Comparison of ENCODE assay signal across 1 cellular context in the genomic region with DNA sequence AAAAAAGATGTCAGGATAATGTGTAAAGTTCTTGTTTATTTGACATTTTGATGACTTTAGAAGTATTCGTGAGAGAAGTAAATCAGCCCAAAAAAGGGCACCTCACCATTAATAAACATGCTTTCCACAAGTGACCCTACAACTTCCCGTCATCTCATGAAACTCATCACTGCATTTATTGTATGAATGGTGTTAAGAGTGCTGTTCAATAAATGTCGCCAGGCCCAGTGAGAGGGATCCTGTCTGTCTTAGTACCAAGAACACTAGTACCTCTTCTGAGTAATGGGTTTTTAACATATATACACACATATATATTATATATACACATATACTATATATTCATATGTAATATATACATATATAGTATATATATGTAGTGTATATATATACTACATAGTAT.
TF ChIP-seq lines count a peak whose summit lies in the region.

No MANE protein-coding gene starts in this region.

TF ChIP-seq in GM12878, 131 proteins besides CTCF, POLR2A, EP300 and RAD21 (continued from another document):
- no peak for TF ChIP-seq SREBF2 (IDR thresholded peaks at IDR 0.05; ENCODE audit: low read length)
- TF ChIP-seq GABPA (IDR thresholded peaks at IDR 0.05; ENCODE audit: low read depth) = no peak
- TF ChIP-seq CREB1 (IDR thresholded peaks at IDR 0.05; ENCODE audit: low read depth) = no peak
- TF ChIP-seq, protein P1, sequence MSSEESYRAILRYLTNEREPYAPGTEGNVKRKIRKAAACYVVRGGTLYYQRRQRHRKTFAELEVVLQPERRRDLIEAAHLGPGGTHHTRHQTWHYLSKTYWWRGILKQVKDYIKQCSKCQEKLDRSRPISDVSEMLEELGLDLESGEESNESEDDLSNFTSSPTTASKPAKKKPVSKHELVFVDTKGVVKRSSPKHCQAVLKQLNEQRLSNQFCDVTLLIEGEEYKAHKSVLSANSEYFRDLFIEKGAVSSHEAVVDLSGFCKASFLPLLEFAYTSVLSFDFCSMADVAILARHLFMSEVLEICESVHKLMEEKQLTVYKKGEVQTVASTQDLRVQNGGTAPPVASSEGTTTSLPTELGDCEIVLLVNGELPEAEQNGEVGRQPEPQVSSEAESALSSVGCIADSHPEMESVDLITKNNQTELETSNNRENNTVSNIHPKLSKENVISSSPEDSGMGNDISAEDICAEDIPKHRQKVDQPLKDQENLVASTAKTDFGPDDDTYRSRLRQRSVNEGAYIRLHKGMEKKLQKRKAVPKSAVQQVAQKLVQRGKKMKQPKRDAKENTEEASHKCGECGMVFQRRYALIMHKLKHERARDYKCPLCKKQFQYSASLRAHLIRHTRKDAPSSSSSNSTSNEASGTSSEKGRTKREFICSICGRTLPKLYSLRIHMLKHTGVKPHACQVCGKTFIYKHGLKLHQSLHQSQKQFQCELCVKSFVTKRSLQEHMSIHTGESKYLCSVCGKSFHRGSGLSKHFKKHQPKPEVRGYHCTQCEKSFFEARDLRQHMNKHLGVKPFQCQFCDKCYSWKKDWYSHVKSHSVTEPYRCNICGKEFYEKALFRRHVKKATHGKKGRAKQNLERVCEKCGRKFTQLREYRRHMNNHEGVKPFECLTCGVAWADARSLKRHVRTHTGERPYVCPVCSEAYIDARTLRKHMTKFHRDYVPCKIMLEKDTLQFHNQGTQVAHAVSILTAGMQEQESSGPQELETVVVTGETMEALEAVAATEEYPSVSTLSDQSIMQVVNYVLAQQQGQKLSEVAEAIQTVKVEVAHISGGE (CRISPR knock-in tag; IDR thresholded peaks at IDR 0.05) = no peak
- no peak for TF ChIP-seq TBL1XR1 (IDR thresholded peaks at IDR 0.05; ENCODE audit: low read depth, low read length)
- TF ChIP-seq EGR1 (IDR thresholded peaks at IDR 0.05; ENCODE audit: borderline replicate concordance in 1 of 2, low read depth in 2 of 2, low read length in 2 of 2) = no peak
- TF ChIP-seq ZNF622 (IDR thresholded peaks at IDR 0.05) = no peak
- TF ChIP-seq, protein P2, sequence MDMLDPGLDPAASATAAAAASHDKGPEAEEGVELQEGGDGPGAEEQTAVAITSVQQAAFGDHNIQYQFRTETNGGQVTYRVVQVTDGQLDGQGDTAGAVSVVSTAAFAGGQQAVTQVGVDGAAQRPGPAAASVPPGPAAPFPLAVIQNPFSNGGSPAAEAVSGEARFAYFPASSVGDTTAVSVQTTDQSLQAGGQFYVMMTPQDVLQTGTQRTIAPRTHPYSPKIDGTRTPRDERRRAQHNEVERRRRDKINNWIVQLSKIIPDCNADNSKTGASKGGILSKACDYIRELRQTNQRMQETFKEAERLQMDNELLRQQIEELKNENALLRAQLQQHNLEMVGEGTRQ (IDR thresholded peaks at IDR 0.05; ENCODE audit: borderline replicate concordance, low read depth, low read length) = no peak
- no peak for TF ChIP-seq NR2F1 (conservative IDR thresholded peaks at IDR 0.05)
- no peak for TF ChIP-seq FOXM1 (IDR thresholded peaks at IDR 0.05; ENCODE audit: low read depth, low read length)
- TF ChIP-seq, protein P3, sequence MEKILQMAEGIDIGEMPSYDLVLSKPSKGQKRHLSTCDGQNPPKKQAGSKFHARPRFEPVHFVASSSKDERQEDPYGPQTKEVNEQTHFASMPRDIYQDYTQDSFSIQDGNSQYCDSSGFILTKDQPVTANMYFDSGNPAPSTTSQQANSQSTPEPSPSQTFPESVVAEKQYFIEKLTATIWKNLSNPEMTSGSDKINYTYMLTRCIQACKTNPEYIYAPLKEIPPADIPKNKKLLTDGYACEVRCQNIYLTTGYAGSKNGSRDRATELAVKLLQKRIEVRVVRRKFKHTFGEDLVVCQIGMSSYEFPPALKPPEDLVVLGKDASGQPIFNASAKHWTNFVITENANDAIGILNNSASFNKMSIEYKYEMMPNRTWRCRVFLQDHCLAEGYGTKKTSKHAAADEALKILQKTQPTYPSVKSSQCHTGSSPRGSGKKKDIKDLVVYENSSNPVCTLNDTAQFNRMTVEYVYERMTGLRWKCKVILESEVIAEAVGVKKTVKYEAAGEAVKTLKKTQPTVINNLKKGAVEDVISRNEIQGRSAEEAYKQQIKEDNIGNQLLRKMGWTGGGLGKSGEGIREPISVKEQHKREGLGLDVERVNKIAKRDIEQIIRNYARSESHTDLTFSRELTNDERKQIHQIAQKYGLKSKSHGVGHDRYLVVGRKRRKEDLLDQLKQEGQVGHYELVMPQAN (conservative IDR thresholded peaks at IDR 0.05) = no peak
- no peak for TF ChIP-seq KDM1A (IDR thresholded peaks at IDR 0.05; ENCODE audit: borderline replicate concordance)
